Comparison of ENCODE assay signal across 6 cellular contexts in the genomic region with DNA sequence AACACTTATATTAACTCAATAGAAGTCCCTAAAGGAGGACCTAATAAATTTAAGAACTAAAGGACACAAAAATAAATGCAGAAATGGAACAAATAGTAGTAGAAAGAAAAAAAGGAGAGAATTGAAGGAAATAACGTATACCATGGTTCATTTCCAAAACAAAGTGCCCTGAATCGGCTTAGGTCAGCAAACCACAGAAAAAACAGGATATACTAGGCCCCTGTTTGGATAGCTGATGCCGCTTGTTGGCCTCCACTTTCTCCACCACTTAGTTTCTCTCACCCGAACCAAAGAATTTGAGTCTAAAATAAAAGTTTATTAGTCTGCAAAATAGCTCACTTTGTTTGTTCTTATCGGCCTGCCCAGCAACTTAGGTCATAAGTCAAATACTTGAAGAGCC.
"Had no signal": no experiment of that assay in that cellular context is flagged by ENCODE, and none has a peak within 500 bp of the region (broad histone marks: within the 10 kb centered on the region; RNA-seq: fewer than 3 reads in every experiment).

No MANE protein-coding gene starts in this region.

- H3K4me2 ChIP-seq: GM23338 had no signal

- H2AFZ ChIP-seq: GM23338 had no signal

- H3K27ac Mint-ChIP-seq: GM23338, H9, IgD-negative memory B cell had no signal

- DNase-seq: H9, HCEC 1CT, KBM-7 had no signal

- H3K4me3 ChIP-seq: GM23338 had no signal

- H3K4me3 Mint-ChIP-seq: GM23338, H9, IgD-negative memory B cell had no signal

- H3K9me3 Mint-ChIP-seq: IgD-negative memory B cell had no signal

- H3K27ac ChIP-seq: HL-60 had no signal

- ATAC-seq: GM23338 had no signal

- H3K27me3 Mint-ChIP-seq: IgD-negative memory B cell had no signal
